Comparison of ENCODE assay signal across 1 cellular context in the genomic region with DNA sequence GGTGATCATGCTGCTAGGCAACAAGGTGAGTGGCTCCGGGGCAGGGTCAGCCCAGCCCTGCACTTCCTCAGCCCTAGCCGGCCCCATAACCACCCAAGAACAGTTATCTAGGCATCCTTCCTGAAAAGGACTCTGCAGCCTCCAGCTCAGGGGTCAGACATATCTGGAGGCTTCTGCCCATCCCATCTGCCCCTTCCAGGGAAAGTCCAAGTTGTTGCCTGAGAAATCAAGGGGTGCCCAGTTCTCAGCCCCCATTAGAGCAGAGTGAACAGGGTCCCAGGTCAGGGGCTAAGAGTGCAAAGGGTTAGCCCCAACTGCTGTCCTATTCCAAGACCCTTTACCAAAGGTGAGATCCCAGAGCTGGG.
TF ChIP-seq lines count a peak whose summit lies in the region.

No MANE protein-coding gene starts in this region.

TF ChIP-seq in HepG2, 621 proteins besides CTCF, POLR2A, EP300 and RAD21 (continued from another document):
- TF ChIP-seq MBNL3 (CRISPR knock-in tag; conservative IDR thresholded peaks at IDR 0.05) (no peak), NR2F6 (IDR thresholded peaks at IDR 0.05) (no peak), NR2F6 (CRISPR knock-in tag; IDR thresholded peaks at IDR 0.05) (no peak), NFATC3 (CRISPR knock-in tag; IDR thresholded peaks at IDR 0.05) (0 out of 2 replicates have a peak, but pooled peaks have one; percentile 41), ZNF30 (CRISPR knock-in tag; IDR thresholded peaks at IDR 0.05) (no peak), NONO (IDR thresholded peaks at IDR 0.05) (no peak), NONO (CRISPR knock-in tag; conservative IDR thresholded peaks at IDR 0.05) (no peak), ZNF782 (CRISPR knock-in tag; IDR thresholded peaks at IDR 0.05; ENCODE audit: borderline replicate concordance) (peak; percentile 79; the same call in 1 of the 2 replicates), ZNF737 (CRISPR knock-in tag; IDR thresholded peaks at IDR 0.05; ENCODE audit: borderline replicate concordance) (peak; percentile 76; the same call in 1 of the 2 replicates), ZBTB1 (CRISPR knock-in tag; IDR thresholded peaks at IDR 0.05; ENCODE audit: borderline replicate concordance) (no peak), ZNF282 (IDR thresholded peaks at IDR 0.05; ENCODE audit: partially characterized antibody) (no peak), ZNF274 (CRISPR knock-in tag; IDR thresholded peaks at IDR 0.05) (no peak), JUN (CRISPR knock-in tag; IDR thresholded peaks at IDR 0.05) (0 out of 2 replicates have a peak, but pooled peaks have one; percentile 20), ZNF891 (CRISPR knock-in tag; IDR thresholded peaks at IDR 0.05) (peak; percentile 41; the same call in 1 of the 2 replicates)
- TF ChIP-seq, protein P1, sequence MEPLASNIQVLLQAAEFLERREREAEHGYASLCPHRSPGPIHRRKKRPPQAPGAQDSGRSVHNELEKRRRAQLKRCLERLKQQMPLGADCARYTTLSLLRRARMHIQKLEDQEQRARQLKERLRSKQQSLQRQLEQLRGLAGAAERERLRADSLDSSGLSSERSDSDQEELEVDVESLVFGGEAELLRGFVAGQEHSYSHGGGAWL (CRISPR knock-in tag; IDR thresholded peaks at IDR 0.05) = no peak
- TF ChIP-seq, protein P2, sequence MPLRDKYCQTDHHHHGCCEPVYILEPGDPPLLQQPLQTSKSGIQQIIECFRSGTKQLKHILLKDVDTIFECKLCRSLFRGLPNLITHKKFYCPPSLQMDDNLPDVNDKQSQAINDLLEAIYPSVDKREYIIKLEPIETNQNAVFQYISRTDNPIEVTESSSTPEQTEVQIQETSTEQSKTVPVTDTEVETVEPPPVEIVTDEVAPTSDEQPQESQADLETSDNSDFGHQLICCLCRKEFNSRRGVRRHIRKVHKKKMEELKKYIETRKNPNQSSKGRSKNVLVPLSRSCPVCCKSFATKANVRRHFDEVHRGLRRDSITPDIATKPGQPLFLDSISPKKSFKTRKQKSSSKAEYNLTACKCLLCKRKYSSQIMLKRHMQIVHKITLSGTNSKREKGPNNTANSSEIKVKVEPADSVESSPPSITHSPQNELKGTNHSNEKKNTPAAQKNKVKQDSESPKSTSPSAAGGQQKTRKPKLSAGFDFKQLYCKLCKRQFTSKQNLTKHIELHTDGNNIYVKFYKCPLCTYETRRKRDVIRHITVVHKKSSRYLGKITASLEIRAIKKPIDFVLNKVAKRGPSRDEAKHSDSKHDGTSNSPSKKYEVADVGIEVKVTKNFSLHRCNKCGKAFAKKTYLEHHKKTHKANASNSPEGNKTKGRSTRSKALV (CRISPR knock-in tag; IDR thresholded peaks at IDR 0.05) = no peak
- TF ChIP-seq, protein P3, sequence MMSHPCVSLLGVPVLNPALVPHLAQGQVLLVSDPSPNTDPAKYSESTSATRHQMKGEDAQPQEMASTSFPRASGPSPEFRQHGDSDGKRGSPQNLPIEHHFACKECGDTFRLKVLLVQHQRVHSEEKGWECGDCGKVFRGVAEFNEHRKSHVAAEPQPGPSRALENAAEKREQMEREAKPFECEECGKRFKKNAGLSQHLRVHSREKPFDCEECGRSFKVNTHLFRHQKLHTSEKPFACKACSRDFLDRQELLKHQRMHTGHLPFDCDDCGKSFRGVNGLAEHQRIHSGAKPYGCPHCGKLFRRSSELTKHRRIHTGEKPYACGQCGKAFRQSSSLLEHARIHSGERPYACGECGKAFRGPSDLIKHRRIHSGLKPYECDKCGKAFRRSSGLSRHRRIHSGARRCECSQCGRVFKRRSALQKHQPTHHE (CRISPR knock-in tag; IDR thresholded peaks at IDR 0.05; ENCODE audit: borderline replicate concordance) = no peak
- TF ChIP-seq, protein P4, sequence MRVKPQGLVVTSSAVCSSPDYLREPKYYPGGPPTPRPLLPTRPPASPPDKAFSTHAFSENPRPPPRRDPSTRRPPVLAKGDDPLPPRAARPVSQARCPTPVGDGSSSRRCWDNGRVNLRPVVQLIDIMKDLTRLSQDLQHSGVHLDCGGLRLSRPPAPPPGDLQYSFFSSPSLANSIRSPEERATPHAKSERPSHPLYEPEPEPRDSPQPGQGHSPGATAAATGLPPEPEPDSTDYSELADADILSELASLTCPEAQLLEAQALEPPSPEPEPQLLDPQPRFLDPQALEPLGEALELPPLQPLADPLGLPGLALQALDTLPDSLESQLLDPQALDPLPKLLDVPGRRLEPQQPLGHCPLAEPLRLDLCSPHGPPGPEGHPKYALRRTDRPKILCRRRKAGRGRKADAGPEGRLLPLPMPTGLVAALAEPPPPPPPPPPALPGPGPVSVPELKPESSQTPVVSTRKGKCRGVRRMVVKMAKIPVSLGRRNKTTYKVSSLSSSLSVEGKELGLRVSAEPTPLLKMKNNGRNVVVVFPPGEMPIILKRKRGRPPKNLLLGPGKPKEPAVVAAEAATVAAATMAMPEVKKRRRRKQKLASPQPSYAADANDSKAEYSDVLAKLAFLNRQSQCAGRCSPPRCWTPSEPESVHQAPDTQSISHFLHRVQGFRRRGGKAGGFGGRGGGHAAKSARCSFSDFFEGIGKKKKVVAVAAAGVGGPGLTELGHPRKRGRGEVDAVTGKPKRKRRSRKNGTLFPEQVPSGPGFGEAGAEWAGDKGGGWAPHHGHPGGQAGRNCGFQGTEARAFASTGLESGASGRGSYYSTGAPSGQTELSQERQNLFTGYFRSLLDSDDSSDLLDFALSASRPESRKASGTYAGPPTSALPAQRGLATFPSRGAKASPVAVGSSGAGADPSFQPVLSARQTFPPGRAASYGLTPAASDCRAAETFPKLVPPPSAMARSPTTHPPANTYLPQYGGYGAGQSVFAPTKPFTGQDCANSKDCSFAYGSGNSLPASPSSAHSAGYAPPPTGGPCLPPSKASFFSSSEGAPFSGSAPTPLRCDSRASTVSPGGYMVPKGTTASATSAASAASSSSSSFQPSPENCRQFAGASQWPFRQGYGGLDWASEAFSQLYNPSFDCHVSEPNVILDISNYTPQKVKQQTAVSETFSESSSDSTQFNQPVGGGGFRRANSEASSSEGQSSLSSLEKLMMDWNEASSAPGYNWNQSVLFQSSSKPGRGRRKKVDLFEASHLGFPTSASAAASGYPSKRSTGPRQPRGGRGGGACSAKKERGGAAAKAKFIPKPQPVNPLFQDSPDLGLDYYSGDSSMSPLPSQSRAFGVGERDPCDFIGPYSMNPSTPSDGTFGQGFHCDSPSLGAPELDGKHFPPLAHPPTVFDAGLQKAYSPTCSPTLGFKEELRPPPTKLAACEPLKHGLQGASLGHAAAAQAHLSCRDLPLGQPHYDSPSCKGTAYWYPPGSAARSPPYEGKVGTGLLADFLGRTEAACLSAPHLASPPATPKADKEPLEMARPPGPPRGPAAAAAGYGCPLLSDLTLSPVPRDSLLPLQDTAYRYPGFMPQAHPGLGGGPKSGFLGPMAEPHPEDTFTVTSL (CRISPR knock-in tag; IDR thresholded peaks at IDR 0.05; ENCODE audit: borderline replicate concordance) = no peak
- TF ChIP-seq, protein P5, sequence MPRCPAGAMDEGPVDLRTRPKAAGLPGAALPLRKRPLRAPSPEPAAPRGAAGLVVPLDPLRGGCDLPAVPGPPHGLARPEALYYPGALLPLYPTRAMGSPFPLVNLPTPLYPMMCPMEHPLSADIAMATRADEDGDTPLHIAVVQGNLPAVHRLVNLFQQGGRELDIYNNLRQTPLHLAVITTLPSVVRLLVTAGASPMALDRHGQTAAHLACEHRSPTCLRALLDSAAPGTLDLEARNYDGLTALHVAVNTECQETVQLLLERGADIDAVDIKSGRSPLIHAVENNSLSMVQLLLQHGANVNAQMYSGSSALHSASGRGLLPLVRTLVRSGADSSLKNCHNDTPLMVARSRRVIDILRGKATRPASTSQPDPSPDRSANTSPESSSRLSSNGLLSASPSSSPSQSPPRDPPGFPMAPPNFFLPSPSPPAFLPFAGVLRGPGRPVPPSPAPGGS (CRISPR knock-in tag; IDR thresholded peaks at IDR 0.05) = 0 out of 2 replicates have a peak, but pooled peaks have one; percentile 74
